ENCODE assay signal across 15 cellular contexts in the genomic region with DNA sequence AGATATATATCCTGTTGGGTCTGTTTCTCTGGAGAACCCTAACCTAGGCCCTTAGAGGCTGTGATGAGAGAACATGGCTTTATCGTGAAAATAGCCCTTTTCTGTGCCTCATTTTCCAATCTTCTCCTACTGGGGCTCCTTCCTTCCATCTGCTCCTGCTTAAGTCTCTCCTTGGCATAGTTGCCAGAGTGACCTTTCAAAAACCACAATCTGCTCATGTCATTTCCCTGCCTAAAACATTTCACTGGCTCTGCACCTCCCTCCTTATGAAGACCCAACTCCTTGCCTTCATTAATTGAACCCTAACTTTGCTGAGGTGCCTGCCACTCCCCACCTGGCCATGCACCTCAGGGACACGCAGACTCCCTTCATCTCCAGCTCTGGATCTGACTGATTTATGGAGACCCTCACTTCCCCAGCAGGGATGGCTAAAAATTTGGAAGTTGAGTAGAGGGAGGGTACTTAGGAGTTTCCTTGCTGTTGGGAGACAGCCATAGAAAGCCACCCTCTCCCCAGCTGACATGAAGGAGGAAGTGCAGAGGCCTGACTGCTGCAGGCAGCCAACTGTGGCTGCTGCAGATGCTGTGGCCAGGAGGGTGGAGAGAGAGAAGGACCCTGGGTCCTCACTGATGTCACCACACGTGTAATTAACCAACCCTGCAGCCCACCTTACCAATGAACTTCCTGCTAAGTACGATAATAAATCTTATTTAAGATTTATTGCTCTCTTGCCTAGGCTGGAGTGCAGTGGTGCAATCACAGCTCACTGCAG. TPM values are rescaled to one million over a fixed set of nuclear protein-coding genes. Genes with fewer than 3 reads are reported as not detected.
A peak's percentile ranks its signal among the peaks of the same experiment; 100 is the strongest.
DNase-seq lines count a peak whose midpoint lies in the region; ATAC-seq, FAIRE-seq and TF ChIP-seq lines count a peak whose summit lies in the region.
"Had no signal": no experiment of that assay in that cellular context is flagged by ENCODE, and none has a peak within 500 bp of the region (broad histone marks: within the 10 kb centered on the region; RNA-seq: fewer than 3 reads in every experiment).

No MANE protein-coding gene starts in this region.

- no peaks in the 10 kb centered on the region for H3K27me3 Mint-ChIP-seq in stimulated activated naive CD8-positive, alpha-beta T cell treated with anti-CD3 and anti-CD28 coated beads, Interleukin-15, amount 100 ng/mL, for 72 hours

- H3K4me2 ChIP-seq in K562 (ENCODE audit: insufficient read depth, low read length), result no peak overlapping the region
- H3K4me2 ChIP-seq: neural progenitor cell had no signal

- FAIRE-seq in K562 (lab: Jason Lieb, UNC), result no peak
- FAIRE-seq: keratinocyte had no signal

- no TSS peak for BruUV-seq in K562 (replicated peaks; lab: Mats Ljungman, UMichigan)

- H3K4me3 ChIP-seq in right atrium auricular region (no peak overlapping the region), K562 (no peak overlapping the region)
- H3K4me3 ChIP-seq: neural progenitor cell had no signal

- H3K4me1 Mint-ChIP-seq in stimulated activated naive CD8-positive, alpha-beta T cell treated with anti-CD3 and anti-CD28 coated beads, Interleukin-15, amount 100 ng/mL, for 72 hours, result peaks cover 44% of the 10 kb centered on the region
- H3K4me1 Mint-ChIP-seq: neural progenitor cell had no signal

- in situ Hi-C loops in K562 (cut with MboI), result no loop called here

- H3K27ac ChIP-seq in right atrium auricular region, result no peak overlapping the region
- H3K27ac ChIP-seq in K562 (ENCODE audit: extremely low read depth, low read depth, low read length), result no peak overlapping the region
- H3K27ac ChIP-seq: neural progenitor cell had no signal

- TF ChIP-seq RAD21 in K562 (CRISPR knock-in tag; conservative IDR thresholded peaks at IDR 0.05 in 1 of 2, IDR thresholded peaks at IDR 0.05 in 1 of 2), result no peak

- H3K27me3 ChIP-seq in right atrium auricular region, result no peaks in the 10 kb centered on the region
- no peaks in the 10 kb centered on the region for H3K27me3 ChIP-seq in K562 (ENCODE audit: control insufficient read depth in 2 of 2, insufficient read depth in 2 of 2, low read length in 2 of 2)
- H3K27me3 ChIP-seq: neural progenitor cell had no signal

- POLR2A ChIA-PET in K562 (lab: Yijun Ruan, JAX), result interaction anchor here (0.7 kb wide), 1 partner anchor 16 kb away, joined by 3 read pairs; no protein-coding TSS in a partner anchor

- H3K36me3 ChIP-seq in right atrium auricular region (peaks cover 9% of the 10 kb centered on the region), K562 (ENCODE audit: control insufficient read depth, insufficient read depth, low read length) (peaks cover 30% of the 10 kb centered on the region; the same call in 1 of the 3 replicates)
- H3K36me3 ChIP-seq: neural progenitor cell had no signal

- no peak for TF ChIP-seq POLR2A in K562 (conservative IDR thresholded peaks at IDR 0.05)

- no peak overlapping the region for H2AFZ ChIP-seq in K562 (ENCODE audit: low read depth, low read length)
- H2AFZ ChIP-seq: neural progenitor cell had no signal

- no peaks in the 10 kb centered on the region for H3K9me1 ChIP-seq in K562 (ENCODE audit: control insufficient read depth, insufficient read depth, low read length)

- ATAC-seq in Right ventricle myocardium inferior (peak; percentile 46), K562 (no peak), HG03378 (IDR thresholded peaks at IDR 0.05; ENCODE audit: unreplicated experiment) (no peak)
- ATAC-seq in stimulated activated naive CD8-positive, alpha-beta T cell treated with anti-CD3 and anti-CD28 coated beads, Interleukin-15, amount 100 ng/mL, for 72 hours, result no peak

- H3K9ac ChIP-seq in K562 (ENCODE audit: insufficient read depth in 1 of 2, low read depth in 2 of 2, low read length in 2 of 2), result no peak overlapping the region
- H3K9ac ChIP-seq: neural progenitor cell had no signal

- CTCF ChIA-PET in K562 (lab: Yijun Ruan, JAX; ENCODE audit: low intra/inter-chr PET ratio), result no interaction called here

- no peaks in the 10 kb centered on the region for H3K4me1 ChIP-seq in right atrium auricular region
- H3K4me1 ChIP-seq in K562 (replicated peaks in 1 of 2; ENCODE audit: control insufficient read depth in 2 of 2, insufficient read depth in 2 of 2, low read length in 2 of 2), result peaks cover 5 to 16% of the 10 kb centered on the region in 2 experiments; a peak in 3 of 5 replicates
- H3K4me1 ChIP-seq: neural progenitor cell had no signal

- no peaks in the 10 kb centered on the region for H3K79me2 ChIP-seq in K562 (ENCODE audit: control insufficient read depth, insufficient read depth, low read length)

- H3K9me3 ChIP-seq in right atrium auricular region (no peaks in the 10 kb centered on the region), K562 (replicated peaks; ENCODE audit: control insufficient read depth, insufficient read depth, low read depth, low read length) (no peaks in the 10 kb centered on the region)

- no peak for DNase-seq in Right ventricle myocardium inferior (ENCODE audit: missing footprints)
- no peak for DNase-seq in right atrium auricular region (ENCODE audit: low spot score)
- DNase-seq in NAMALWA (ENCODE audit: low spot score), result peak; percentile 93
- no peak for DNase-seq in K562 (ENCODE audit: extremely low read depth in 1 of 4, low spot score in 3 of 4)
- DNase-seq in stimulated activated naive CD8-positive, alpha-beta T cell treated with anti-CD3 and anti-CD28 coated beads, Interleukin-15, amount 100 ng/mL, for 72 hours, result no peak
- DNase-seq in SHP77 treated with DMSO at 0.1 percent for 48 hours (lab: John Stamatoyannopoulos, UW), result no peak
- DNase-seq in NCI-H146 (lab: John Stamatoyannopoulos, UW), result no peak
- DNase-seq: ACHN; NCI-H1105; NCI-H774; stimulated activated CD4-positive, alpha-beta T cell treated with anti-CD3 and anti-CD28 coated beads, Interleukin-12 subunit alpha, Interleukin-12 subunit beta, amount 100 ng/mL, for 4 hours; T-helper 9 cell had no signal

- no peak overlapping the region for H3K27ac Mint-ChIP-seq in stimulated activated naive CD8-positive, alpha-beta T cell treated with anti-CD3 and anti-CD28 coated beads, Interleukin-15, amount 100 ng/mL, for 72 hours
- H3K27ac Mint-ChIP-seq: neural progenitor cell had no signal

- 57% methylated on average over 4 of the region's 4 CpGs for WGBS in K562 (ENCODE audit: insufficient coverage, low coverage, missing lambda C conversion rate)

- no peaks in the 10 kb centered on the region for H4K20me1 ChIP-seq in K562 (replicated peaks; ENCODE audit: control insufficient read depth, insufficient read depth, low read length)

- no peaks in the 10 kb centered on the region for H3K9me3 Mint-ChIP-seq in stimulated activated naive CD8-positive, alpha-beta T cell treated with anti-CD3 and anti-CD28 coated beads, Interleukin-15, amount 100 ng/mL, for 72 hours
- H3K9me3 Mint-ChIP-seq: neural progenitor cell had no signal

- TF ChIP-seq CTCF in right atrium auricular region (IDR thresholded peaks at IDR 0.05) (no peak), K562 (IDR thresholded peaks at IDR 0.05 in 2 of 3, conservative IDR thresholded peaks at IDR 0.05 in 1 of 3; ENCODE audit: insufficient read depth in 2 of 3, low read depth in 1 of 3, low read length in 3 of 3) (no peak)

- TF ChIP-seq EP300 in K562 (IDR thresholded peaks at IDR 0.05; ENCODE audit: low read length), result no peak

- intact Hi-C loops in Right ventricle myocardium inferior (cut with DNase I) (no loop called here), K562 (cut with micrococcal nuclease) (no loop called here)

- peak overlapping the region; percentile 6 to 20 for H3K4me3 Mint-ChIP-seq in stimulated activated naive CD8-positive, alpha-beta T cell treated with anti-CD3 and anti-CD28 coated beads, Interleukin-15, amount 100 ng/mL, for 72 hours
- H3K4me3 Mint-ChIP-seq: neural progenitor cell had no signal

RNA-seq across cellular contexts. Expression of gene GGA2, which starts 6.3 kb away (rescaled TPM):
- 51.7 TPM for total RNA-seq in Right ventricle myocardium inferior
- 10 to 100 TPM; 25.0 to 59.3 TPM for total RNA-seq in right atrium auricular region
- total RNA-seq in K562 (2011; cell fraction: chromatin; rRNA removed; ENCODE audit: low replicate concordance), result 367 and 371 TPM in 2 replicates
- 182 and 192 TPM in 2 replicates for total RNA-seq in K562 (2011; cell fraction: nucleolus; rRNA removed)
- total RNA-seq in K562 (2011; cell fraction: nucleoplasm; rRNA removed), result 271 and 359 TPM in 2 replicates
- total RNA-seq in K562 (2014; rRNA removed), result 53.3 and 66.3 TPM in 2 replicates
- 64.5 and 78.7 TPM in 2 replicates for total RNA-seq in K562 (2014; rRNA removed; fragmentation: Illumina TruSeq; extraction: Trizol)
- total RNA-seq in K562 (2015; rRNA removed; fragmentation: Illumina TruSeq; extraction: Trizol), result 53.6 and 63.0 TPM in 2 replicates
- total RNA-seq in K562 (2021), result 88.9 and 93.1 TPM in 2 replicates
- polyA plus RNA-seq in K562 (2011; rRNA removed), result 97.5 and 110 TPM in 2 replicates
- polyA plus RNA-seq in K562 (2011; cell fraction: cytosol; rRNA removed), result 43.4 and 61.3 TPM in 2 replicates
- polyA plus RNA-seq in K562 (2011; cell fraction: nucleus; rRNA removed), result 220 and 244 TPM in 2 replicates
- 54.5 and 77.0 TPM in 2 replicates for polyA plus RNA-seq in K562 (2012)
- polyA plus RNA-seq in K562 (2014; fragmentation: Illumina TruSeq; extraction: Trizol), result 99.9 and 133 TPM in 2 replicates
- polyA plus RNA-seq in K562 (2014; fragmentation: Nextera tagmentation; extraction: Ambion mirVana), result 10 to 100 TPM; 11.9 to 15.7 TPM
- 74.6 and 78.4 TPM in 2 replicates for polyA plus RNA-seq in K562 (2014; rRNA removed)
- polyA minus RNA-seq in K562 (2011; rRNA and poly(A)+ RNA removed), result 87.4 and 89.5 TPM in 2 replicates
- 36.8 and 46.2 TPM in 2 replicates for polyA minus RNA-seq in K562 (2011; cell fraction: cytosol; rRNA and poly(A)+ RNA removed)
- 56.7 and 77.6 TPM in 2 replicates for polyA minus RNA-seq in K562 (2011; cell fraction: nucleus; rRNA and poly(A)+ RNA removed)

RNA-seq across cellular contexts. Expression of gene EARS2, which starts 40.6 kb away (rescaled TPM):
- total RNA-seq in Right ventricle myocardium inferior (24.9 TPM), right atrium auricular region (10 to 100 TPM; 15.3 to 18.1 TPM), K562 (2014; rRNA removed) (31.3 and 40.7 TPM in 2 replicates), K562 (2014; rRNA removed; fragmentation: Illumina TruSeq; extraction: Trizol) (38.2 and 42.1 TPM in 2 replicates), K562 (2015; rRNA removed; fragmentation: Illumina TruSeq; extraction: Trizol) (39.9 and 41.7 TPM in 2 replicates), K562 (2021) (35.7 and 35.9 TPM in 2 replicates)
- total RNA-seq in K562 (2011; cell fraction: chromatin; rRNA removed; ENCODE audit: low replicate concordance), result 61.3 and 143 TPM in 2 replicates
- 97.4 and 101 TPM in 2 replicates for total RNA-seq in K562 (2011; cell fraction: nucleolus; rRNA removed)
- total RNA-seq in K562 (2011; cell fraction: nucleoplasm; rRNA removed), result 85.9 and 96.5 TPM in 2 replicates
- polyA plus RNA-seq in K562 (2011; rRNA removed) (57.4 and 63.3 TPM in 2 replicates), K562 (2014; fragmentation: Illumina TruSeq; extraction: Trizol) (46.6 and 58.6 TPM in 2 replicates), K562 (2014; fragmentation: Nextera tagmentation; extraction: Ambion mirVana) (10 to 100 TPM; 17.6 to 20.4 TPM), K562 (2014; rRNA removed) (36.3 and 43.2 TPM in 2 replicates)
- 80.9 and 118 TPM in 2 replicates for polyA plus RNA-seq in K562 (2011; cell fraction: cytosol; rRNA removed)
- polyA plus RNA-seq in K562 (2011; cell fraction: nucleus; rRNA removed), result 62.7 and 98.7 TPM in 2 replicates
- 17.5 and 29.5 TPM in 2 replicates for polyA plus RNA-seq in K562 (2012)
- 78.2 and 79.2 TPM in 2 replicates for polyA minus RNA-seq in K562 (2011; rRNA and poly(A)+ RNA removed)
- polyA minus RNA-seq in K562 (2011; cell fraction: cytosol; rRNA and poly(A)+ RNA removed), result 41.2 and 58.2 TPM in 2 replicates
- polyA minus RNA-seq in K562 (2011; cell fraction: nucleus; rRNA and poly(A)+ RNA removed), result 39.6 and 57.3 TPM in 2 replicates

RNA-seq across cellular contexts. Expression of gene UBFD1, which starts 41.0 kb away (rescaled TPM):
- total RNA-seq in Right ventricle myocardium inferior (66.4 TPM), right atrium auricular region (10 to 100 TPM; 85.5 to 93.9 TPM), K562 (2014; rRNA removed) (66.2 and 91.7 TPM in 2 replicates), K562 (2014; rRNA removed; fragmentation: Illumina TruSeq; extraction: Trizol) (31.0 and 34.6 TPM in 2 replicates), K562 (2015; rRNA removed; fragmentation: Illumina TruSeq; extraction: Trizol) (25.5 and 26.3 TPM in 2 replicates), K562 (2021) (65.6 and 68.1 TPM in 2 replicates)
- 119 and 132 TPM in 2 replicates for total RNA-seq in K562 (2011; cell fraction: chromatin; rRNA removed; ENCODE audit: low replicate concordance)
- 81.9 and 104 TPM in 2 replicates for total RNA-seq in K562 (2011; cell fraction: nucleolus; rRNA removed)
- total RNA-seq in K562 (2011; cell fraction: nucleoplasm; rRNA removed), result 134 and 172 TPM in 2 replicates
- polyA plus RNA-seq in K562 (2011; rRNA removed) (51.3 and 53.2 TPM in 2 replicates), K562 (2014; fragmentation: Illumina TruSeq; extraction: Trizol) (29.0 and 34.0 TPM in 2 replicates), K562 (2014; fragmentation: Nextera tagmentation; extraction: Ambion mirVana) (10 to 100 TPM; 10.7 to 11.0 TPM), K562 (2014; rRNA removed) (47.9 and 58.8 TPM in 2 replicates)
- 45.2 and 62.5 TPM in 2 replicates for polyA plus RNA-seq in K562 (2011; cell fraction: cytosol; rRNA removed)
- 77.7 and 83.6 TPM in 2 replicates for polyA plus RNA-seq in K562 (2011; cell fraction: nucleus; rRNA removed)
- 29.3 and 42.1 TPM in 2 replicates for polyA plus RNA-seq in K562 (2012)
- 44.9 and 47.1 TPM in 2 replicates for polyA minus RNA-seq in K562 (2011; rRNA and poly(A)+ RNA removed)
- polyA minus RNA-seq in K562 (2011; cell fraction: cytosol; rRNA and poly(A)+ RNA removed), result 22.3 and 28.6 TPM in 2 replicates
- polyA minus RNA-seq in K562 (2011; cell fraction: nucleus; rRNA and poly(A)+ RNA removed), result 43.6 and 61.6 TPM in 2 replicates
